Comparison of ENCODE assay signal across 8 cellular contexts in the genomic region with DNA sequence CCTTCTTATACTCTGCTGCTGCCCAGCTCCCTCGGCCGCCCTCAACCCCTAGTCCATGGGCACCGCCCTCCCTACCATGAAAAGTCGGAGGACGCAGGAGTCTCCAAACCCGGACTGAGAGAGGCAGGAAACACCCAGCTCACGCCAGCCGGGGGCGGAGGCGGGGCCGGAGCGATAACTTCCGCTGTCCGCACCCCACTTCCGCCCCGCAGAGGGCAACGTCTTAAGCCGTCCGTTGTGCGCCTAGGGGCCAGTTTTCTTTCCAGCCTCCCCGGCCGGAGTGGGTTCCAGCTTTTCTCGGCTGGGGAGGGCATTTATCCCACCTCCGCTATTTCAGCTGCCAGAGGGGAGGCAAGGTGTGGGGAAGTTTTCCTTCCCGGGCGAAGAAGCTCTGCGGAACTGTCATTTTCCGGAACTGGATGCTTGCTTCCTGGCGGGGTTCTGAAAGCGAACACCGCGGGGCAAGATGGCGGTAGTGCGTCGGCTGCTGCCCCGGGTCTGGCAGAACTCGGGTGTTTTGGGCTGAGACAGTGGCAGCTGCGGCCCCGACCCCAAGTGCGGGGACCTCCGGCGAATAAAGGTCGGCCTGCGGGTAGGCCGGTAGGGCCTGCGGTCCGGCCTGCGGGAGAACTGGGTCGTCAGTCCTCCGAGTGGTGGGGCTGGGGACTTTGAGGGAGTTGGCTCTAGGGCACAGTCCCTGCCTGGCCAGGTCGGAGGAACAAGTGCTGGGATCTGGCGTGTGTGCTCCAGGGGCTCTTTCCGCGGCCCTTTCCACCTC. TPM values are rescaled to one million over a fixed set of nuclear protein-coding genes. Genes with fewer than 3 reads are reported as not detected.
DNase-seq lines count a peak whose midpoint lies in the region; ATAC-seq and TF ChIP-seq lines count a peak whose summit lies in the region.

A gene with protein sequence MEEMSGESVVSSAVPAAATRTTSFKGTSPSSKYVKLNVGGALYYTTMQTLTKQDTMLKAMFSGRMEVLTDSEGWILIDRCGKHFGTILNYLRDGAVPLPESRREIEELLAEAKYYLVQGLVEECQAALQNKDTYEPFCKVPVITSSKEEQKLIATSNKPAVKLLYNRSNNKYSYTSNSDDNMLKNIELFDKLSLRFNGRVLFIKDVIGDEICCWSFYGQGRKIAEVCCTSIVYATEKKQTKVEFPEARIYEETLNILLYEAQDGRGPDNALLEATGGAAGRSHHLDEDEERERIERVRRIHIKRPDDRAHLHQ (minus strand): TSS at position 116 of the 778 bp plus-strand sequence. CDS start 38 bp downstream, at position 78.
A gene with protein sequence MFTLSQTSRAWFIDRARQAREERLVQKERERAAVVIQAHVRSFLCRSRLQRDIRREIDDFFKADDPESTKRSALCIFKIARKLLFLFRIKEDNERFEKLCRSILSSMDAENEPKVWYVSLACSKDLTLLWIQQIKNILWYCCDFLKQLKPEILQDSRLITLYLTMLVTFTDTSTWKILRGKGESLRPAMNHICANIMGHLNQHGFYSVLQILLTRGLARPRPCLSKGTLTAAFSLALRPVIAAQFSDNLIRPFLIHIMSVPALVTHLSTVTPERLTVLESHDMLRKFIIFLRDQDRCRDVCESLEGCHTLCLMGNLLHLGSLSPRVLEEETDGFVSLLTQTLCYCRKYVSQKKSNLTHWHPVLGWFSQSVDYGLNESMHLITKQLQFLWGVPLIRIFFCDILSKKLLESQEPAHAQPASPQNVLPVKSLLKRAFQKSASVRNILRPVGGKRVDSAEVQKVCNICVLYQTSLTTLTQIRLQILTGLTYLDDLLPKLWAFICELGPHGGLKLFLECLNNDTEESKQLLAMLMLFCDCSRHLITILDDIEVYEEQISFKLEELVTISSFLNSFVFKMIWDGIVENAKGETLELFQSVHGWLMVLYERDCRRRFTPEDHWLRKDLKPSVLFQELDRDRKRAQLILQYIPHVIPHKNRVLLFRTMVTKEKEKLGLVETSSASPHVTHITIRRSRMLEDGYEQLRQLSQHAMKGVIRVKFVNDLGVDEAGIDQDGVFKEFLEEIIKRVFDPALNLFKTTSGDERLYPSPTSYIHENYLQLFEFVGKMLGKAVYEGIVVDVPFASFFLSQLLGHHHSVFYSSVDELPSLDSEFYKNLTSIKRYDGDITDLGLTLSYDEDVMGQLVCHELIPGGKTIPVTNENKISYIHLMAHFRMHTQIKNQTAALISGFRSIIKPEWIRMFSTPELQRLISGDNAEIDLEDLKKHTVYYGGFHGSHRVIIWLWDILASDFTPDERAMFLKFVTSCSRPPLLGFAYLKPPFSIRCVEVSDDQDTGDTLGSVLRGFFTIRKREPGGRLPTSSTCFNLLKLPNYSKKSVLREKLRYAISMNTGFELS (plus strand): TSS at position 450 of the 778 bp plus-strand sequence. CDS start 5,918 bp downstream, outside the sequence.

- H3K4me3 Mint-ChIP-seq in activated naive CD8-positive, alpha-beta T cell treated with anti-CD3 and anti-CD28 coated beads, Interleukin-2, amount 50 U/mL, for 24 hours: peak within 1 kb of the TSS; percentile 97

- in situ Hi-C loops in GM13976 (cut with MboI; ENCODE audit: low sequenced_read_pairs, unreplicated experiment): no loop called here

- H3K27ac ChIP-seq in cardiac muscle cell (peak within 1 kb of the TSS; percentile 99), tibial nerve (peak within 1 kb of the TSS; percentile 91 to 98 (median 96))

- peak in 1 of 2 donors; percentile 59 for TF ChIP-seq POLR2A in tibial nerve (IDR thresholded peaks at IDR 0.05)

- H3K9me3 ChIP-seq in cardiac muscle cell (ENCODE audit: low read depth): no peaks in the 10 kb centered on the region
- no peaks in the 10 kb centered on the region for H3K9me3 ChIP-seq in tibial nerve

- no peaks in the 10 kb centered on the region for H3K36me3 ChIP-seq in cardiac muscle cell
- peaks cover 0 to 3% (median 0%) of the 10 kb centered on the region in 3 donors for H3K36me3 ChIP-seq in tibial nerve

- no peaks in the 10 kb centered on the region for H3K9me3 Mint-ChIP-seq in activated naive CD8-positive, alpha-beta T cell treated with anti-CD3 and anti-CD28 coated beads, Interleukin-2, amount 50 U/mL, for 24 hours

- no peaks in the 10 kb centered on the region for H3K36me3 Mint-ChIP-seq in activated naive CD8-positive, alpha-beta T cell treated with anti-CD3 and anti-CD28 coated beads, Interleukin-2, amount 50 U/mL, for 24 hours (ENCODE audit: low read depth)

- peak within 1 kb of the TSS; percentile 96 for H3K27ac Mint-ChIP-seq in activated naive CD8-positive, alpha-beta T cell treated with anti-CD3 and anti-CD28 coated beads, Interleukin-2, amount 50 U/mL, for 24 hours

- H3K27me3 ChIP-seq in cardiac muscle cell (no peaks in the 10 kb centered on the region), tibial nerve (no peaks in the 10 kb centered on the region)

- 0 to 1% methylated on average over 43 to 48 of the region's 54 CpGs for WGBS in tibial nerve, 2 donors

- DNase-seq in GM13976 (ENCODE audit: low spot score) (peak; percentile 95), NCI-H146 (lab: John Stamatoyannopoulos, UW) (peak; percentile 89), T follicular helper cell (ENCODE audit: low read depth) (peak; percentile 78), cardiac muscle cell (ENCODE audit: low read depth in 1 of 2, low spot score in 1 of 2) (peak; percentile 94 to 95), pons (ENCODE audit: low spot score) (peak; percentile 84), tibial nerve (ENCODE audit: low spot score in 2 of 2) (peak; percentile 70 to 80)
- DNase-seq in activated naive CD8-positive, alpha-beta T cell treated with anti-CD3 and anti-CD28 coated beads, Interleukin-2, amount 50 U/mL, for 24 hours: peak; percentile 89

- TF ChIP-seq EP300 in tibial nerve (IDR thresholded peaks at IDR 0.05): peak; percentile 72 to 93

- peak; percentile 86 for ATAC-seq in HG02870 (IDR thresholded peaks at IDR 0.05; ENCODE audit: unreplicated experiment)
- peak; percentile 97 for ATAC-seq in activated naive CD8-positive, alpha-beta T cell treated with anti-CD3 and anti-CD28 coated beads, Interleukin-2, amount 50 U/mL, for 24 hours

- no peak for TF ChIP-seq CTCF in GM13976 (IDR thresholded peaks at IDR 0.05; ENCODE audit: borderline replicate concordance, control extremely low read depth, extremely low read depth, insufficient read depth, missing control alignments)
- TF ChIP-seq CTCF in cardiac muscle cell (IDR thresholded peaks at IDR 0.05; ENCODE audit: low read depth, low read length): no peak
- peak in 3 of 5 experiments; percentile 9 to 78 (median 65) for TF ChIP-seq CTCF in tibial nerve (IDR thresholded peaks at IDR 0.05)

- H3K4me1 ChIP-seq in cardiac muscle cell (ENCODE audit: low read depth) (peaks cover 20% of the 10 kb centered on the region), tibial nerve (peaks cover 5 to 65% (median 29%) of the 10 kb centered on the region in 4 donors)

- H3K27me3 Mint-ChIP-seq in activated naive CD8-positive, alpha-beta T cell treated with anti-CD3 and anti-CD28 coated beads, Interleukin-2, amount 50 U/mL, for 24 hours: no peaks in the 10 kb centered on the region

- peaks cover 29% of the 10 kb centered on the region for H3K4me1 Mint-ChIP-seq in activated naive CD8-positive, alpha-beta T cell treated with anti-CD3 and anti-CD28 coated beads, Interleukin-2, amount 50 U/mL, for 24 hours

- H3K4me3 ChIP-seq in cardiac muscle cell: peak within 1 kb of the TSS; percentile 91
- H3K4me3 ChIP-seq in tibial nerve: peak within 1 kb of the TSS; percentile 68 to 95 (median 92)

RNA-seq across cellular contexts. Expression of the first gene that starts in this region (rescaled TPM):
- total RNA-seq in cardiac muscle cell: 64.4 and 102 TPM in 2 replicates
- 64.5 and 95.7 TPM in 2 replicates for polyA plus RNA-seq in cardiac muscle cell
- total RNA-seq in tibial nerve: 10 to 100 TPM; 58.6 to 77.7 (median 67.2) TPM

RNA-seq across cellular contexts. Expression of the second gene that starts in this region (rescaled TPM):
- total RNA-seq in cardiac muscle cell (44.3 and 73.5 TPM in 2 replicates), tibial nerve (10 to 100 TPM; 51.0 to 93.5 (median 78.9) TPM)
- polyA plus RNA-seq in cardiac muscle cell: 35.5 and 36.7 TPM in 2 replicates

Comparison
In these comparisons a context has a peak if more than half of its experiments do, and no peak if none do; other contexts are left out.
1. Peak in every context shown above with its lines: DNase-seq, ATAC-seq, H3K4me3 ChIP-seq and H3K27ac ChIP-seq.
2. CTCF ChIP-seq: peak in tibial nerve (3 of 5); none in GM13976 (single experiment) and cardiac muscle cell (single experiment).